In genomic region chr20:24473435-24473834, GRCh38 we compare ENCODE assay signal across 26 cellular contexts. TPM values are rescaled to one million over a fixed set of nuclear protein-coding genes. Genes with fewer than 3 reads are reported as not detected.
"Had no signal": no experiment of that assay in that cellular context is flagged by ENCODE, and none has a peak within 500 bp of the region (broad histone marks: within the 10 kb centered on the region; RNA-seq: fewer than 3 reads in every experiment).

No MANE protein-coding gene starts in this region.

- H3K4me1 Mint-ChIP-seq: T-helper 17 cell had no signal

- H3K27me3 ChIP-seq: ascending aorta had no signal

- H3K9me3 Mint-ChIP-seq: activated B cell treated with CpG ODN at 0.5 μM for 24 hours; activated CD4-positive, alpha-beta memory T cell treated with anti-CD3 and anti-CD28 coated beads for 36 hours; activated CD4-positive, alpha-beta T cell treated with anti-CD3 and anti-CD28 coated beads, Interleukin-2, amount 10 ng/mL, durations not matched to agents 7 days and 5 days; activated naive CD4-positive, alpha-beta T cell treated with anti-CD3 and anti-CD28 coated beads, Interleukin-2, amount 50 U/mL, for 72 hours; activated naive CD8-positive, alpha-beta T cell treated with anti-CD3 and anti-CD28 coated beads, Interleukin-2, amount 50 U/mL, for 24 hours; activated T-cell treated with anti-CD3 and anti-CD28 coated beads, Interleukin-2, amount 50 U/mL, for 4 hours had no signal

- H3K4me3 ChIP-seq: ascending aorta had no signal

- H3K36me3 Mint-ChIP-seq: activated CD4-positive, alpha-beta memory T cell treated with anti-CD3 and anti-CD28 coated beads for 36 hours; activated naive CD4-positive, alpha-beta T cell treated with anti-CD3 and anti-CD28 coated beads, Interleukin-2, amount 50 U/mL, for 72 hours; brain had no signal

- H3K27ac ChIP-seq: ascending aorta had no signal

- H3K36me3 ChIP-seq: ascending aorta had no signal

- DNase-seq: activated B cell treated with CpG ODN at 0.5 μM for 24 hours; activated CD4-positive, alpha-beta memory T cell treated with anti-CD3 and anti-CD28 coated beads for 36 hours; activated CD4-positive, alpha-beta T cell treated with anti-CD3 and anti-CD28 coated beads for 1 hour; activated CD4-positive, alpha-beta T cell treated with anti-CD3 and anti-CD28 coated beads, Interleukin-2, amount 10 ng/mL, durations not matched to agents 7 days and 5 days; activated CD8-positive, alpha-beta memory T cell treated with anti-CD3 and anti-CD28 coated beads for 24 hours; activated effector memory CD4-positive, alpha-beta T cell treated with anti-CD3 and anti-CD28 coated beads, Interleukin-2, amount 50 U/mL, for 16 hours; activated naive CD4-positive, alpha-beta T cell treated with Interleukin-2 at 50 U/mL for 16 hours; activated naive CD8-positive, alpha-beta T cell treated with anti-CD3 and anti-CD28 coated beads, Interleukin-2, amount 50 U/mL, for 24 hours; activated T-cell treated with anti-CD3 and anti-CD28 coated beads, Interleukin-2, amount 50 U/mL, for 4 hours; amniotic stem cell; NCI-H1048; NCI-H2029; NCI-H2107; NCI-H2171 treated with DMSO at 0.1 percent for 48 hours; NCI-H226; NCI-H510A; PC-3; SHP77 treated with DMSO at 0.1 percent for 48 hours; T-helper 17 cell; T-helper 9 cell had no signal

- ATAC-seq: activated naive CD4-positive, alpha-beta T cell treated with anti-CD3 and anti-CD28 coated beads, Interleukin-2, amount 50 U/mL, for 72 hours; activated naive CD8-positive, alpha-beta T cell treated with anti-CD3 and anti-CD28 coated beads, Interleukin-2, amount 50 U/mL, for 24 hours; activated T-cell treated with anti-CD3 and anti-CD28 coated beads, Interleukin-2, amount 50 U/mL, for 4 hours; PC-3; T-helper 17 cell had no signal

- H3K27ac Mint-ChIP-seq: activated B cell treated with CpG ODN at 0.5 μM for 24 hours; activated CD4-positive, alpha-beta memory T cell treated with anti-CD3 and anti-CD28 coated beads for 36 hours; activated CD4-positive, alpha-beta T cell treated with anti-CD3 and anti-CD28 coated beads, Interleukin-2, amount 10 ng/mL, durations not matched to agents 7 days and 5 days; activated naive CD4-positive, alpha-beta T cell treated with anti-CD3 and anti-CD28 coated beads, Interleukin-2, amount 50 U/mL, for 72 hours; activated naive CD8-positive, alpha-beta T cell treated with anti-CD3 and anti-CD28 coated beads, Interleukin-2, amount 50 U/mL, for 24 hours; brain; T-helper 17 cell had no signal

- H3K4me3 Mint-ChIP-seq: activated B cell treated with CpG ODN at 0.5 μM for 24 hours; activated CD4-positive, alpha-beta memory T cell treated with anti-CD3 and anti-CD28 coated beads for 36 hours; activated CD4-positive, alpha-beta T cell treated with anti-CD3 and anti-CD28 coated beads, Interleukin-2, amount 10 ng/mL, durations not matched to agents 7 days and 5 days; activated naive CD8-positive, alpha-beta T cell treated with anti-CD3 and anti-CD28 coated beads, Interleukin-2, amount 50 U/mL, for 24 hours; activated T-cell treated with anti-CD3 and anti-CD28 coated beads, Interleukin-2, amount 50 U/mL, for 4 hours; T-helper 17 cell had no signal

- FAIRE-seq: RCC 7860 had no signal

- H3K9me3 ChIP-seq: ascending aorta had no signal

RNA-seq across cellular contexts. Expression of gene SYNDIG1, which starts 4.0 kb away (rescaled TPM):
- total RNA-seq: activated B cell treated with CpG ODN at 0.5 μM for 24 hours; activated CD4-positive, alpha-beta memory T cell treated with anti-CD3 and anti-CD28 coated beads for 36 hours; activated CD4-positive, alpha-beta T cell treated with anti-CD3 and anti-CD28 coated beads, Interleukin-2, amount 10 ng/mL, durations not matched to agents 7 days and 5 days; activated naive CD4-positive, alpha-beta T cell treated with anti-CD3 and anti-CD28 coated beads, Interleukin-2, amount 50 U/mL, for 72 hours; activated T-cell treated with anti-CD3 and anti-CD28 coated beads, Interleukin-2, amount 50 U/mL, for 4 hours; M059J; PC-3; SK-MEL-5; T-helper 17 cell had no signal
